Comparison of ENCODE assay signal across 17 cellular contexts in the genomic region with DNA sequence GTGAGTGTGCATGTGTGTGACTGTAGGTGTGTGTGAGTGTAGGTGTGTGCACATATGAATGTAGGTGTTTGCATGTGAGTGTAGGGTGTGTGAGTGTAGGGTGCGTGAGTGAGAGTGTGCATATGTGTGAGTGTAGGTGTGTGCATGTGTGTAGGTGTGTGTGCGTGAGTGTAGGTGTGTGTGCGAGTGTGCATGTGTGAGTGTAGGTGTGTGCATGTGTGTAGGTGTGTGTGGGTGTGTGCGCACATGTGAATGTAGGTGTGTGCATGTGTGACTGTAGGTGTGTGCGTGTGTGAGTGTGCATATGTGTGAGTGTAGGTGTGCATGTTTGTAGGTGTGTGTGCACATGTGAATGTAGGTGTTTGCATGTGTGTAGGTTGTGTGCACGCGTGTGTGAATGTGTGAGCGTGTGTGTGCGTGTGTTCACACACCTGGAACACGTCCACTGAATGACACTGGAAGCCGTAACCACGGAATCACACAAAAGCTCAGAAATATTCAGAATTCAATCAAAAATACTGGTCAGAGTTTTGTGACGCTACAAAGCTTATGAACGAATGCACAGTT. TPM values are rescaled to one million over a fixed set of nuclear protein-coding genes. Genes with fewer than 3 reads are reported as not detected.
DNase-seq lines count a peak whose midpoint lies in the region; ATAC-seq, FAIRE-seq and TF ChIP-seq lines count a peak whose summit lies in the region.
"Had no signal": no experiment of that assay in that cellular context is flagged by ENCODE, and none has a peak within 500 bp of the region (broad histone marks: within the 10 kb centered on the region; RNA-seq: fewer than 3 reads in every experiment).

No MANE protein-coding gene starts in this region.

- H4K8ac ChIP-seq in H9 (replicated peaks; ENCODE audit: insufficient read length, low read depth, low read length) = peak overlapping the region; percentile 28

- no peaks in the 10 kb centered on the region for H4K20me1 ChIP-seq in H9 (ENCODE audit: control insufficient read depth, insufficient read depth, insufficient read length)
- no peaks in the 10 kb centered on the region; the same call in 1 of the 2 replicates for H4K20me1 ChIP-seq in K562 (replicated peaks; ENCODE audit: control insufficient read depth, insufficient read depth, low read length)

- H3K27me3 ChIP-seq in H9 (ENCODE audit: insufficient read depth, low read length) (no peaks in the 10 kb centered on the region), K562 (ENCODE audit: control insufficient read depth in 2 of 2, insufficient read depth in 2 of 2, low read length in 2 of 2) (peaks cover 7 to 51% of the 10 kb centered on the region in 2 experiments), SJCRH30 (no peaks in the 10 kb centered on the region), vagina (no peaks in the 10 kb centered on the region)

- no peak overlapping the region for H2BK15ac ChIP-seq in H9 (ENCODE audit: low read depth, low read length)

- no peak overlapping the region for H3K4ac ChIP-seq in H9 (ENCODE audit: low read depth, low read length)

- H3K79me1 ChIP-seq in H9 (ENCODE audit: insufficient read depth, low read depth, low read length, poor library complexity, severe bottlenecking) = no peaks in the 10 kb centered on the region

- H2BK120ac ChIP-seq in H9 (ENCODE audit: low read depth, low read length, poor library complexity, severe bottlenecking) = no peak overlapping the region

- no peak overlapping the region for H3K23ac ChIP-seq in H9 (ENCODE audit: insufficient read length, low read depth, low read length)

- intact Hi-C loops in K562 (cut with micrococcal nuclease) (no loop called here), vagina (cut with DNase I) (no loop called here)

- no peak for TF ChIP-seq POLR2A in K562 (conservative IDR thresholded peaks at IDR 0.05)
- no peak for TF ChIP-seq POLR2A in vagina (IDR thresholded peaks at IDR 0.05)

- no peak for TF ChIP-seq RAD21 in K562 (CRISPR knock-in tag; conservative IDR thresholded peaks at IDR 0.05 in 1 of 2, IDR thresholded peaks at IDR 0.05 in 1 of 2)

- H3T11ph ChIP-seq in H9 (ENCODE audit: low read length) = no peak overlapping the region

- no peaks in the 10 kb centered on the region for H3K23me2 ChIP-seq in H9 (ENCODE audit: insufficient read length, low read depth, low read length, poor library complexity, severe bottlenecking)

- H3K9ac ChIP-seq in H9 (ENCODE audit: extremely low read depth, insufficient read length, low read length) = no peak overlapping the region
- H3K9ac ChIP-seq in K562 (ENCODE audit: insufficient read depth in 1 of 2, low read depth in 2 of 2, low read length in 2 of 2) = no peak overlapping the region

- H2AFZ ChIP-seq in H9 (ENCODE audit: low read length) (no peak overlapping the region), K562 (ENCODE audit: low read depth, low read length) (no peak overlapping the region)

- no peak overlapping the region for H2AK5ac ChIP-seq in H9 (ENCODE audit: insufficient read length, low read length)

- H4K5ac ChIP-seq in H9 (ENCODE audit: insufficient read length, low read depth, low read length) = peak overlapping the region; percentile 13

- in situ Hi-C loops in K562 (cut with MboI) = no loop called here

- H3K4me1 ChIP-seq in H9 (ENCODE audit: insufficient read depth, low read length) (no peaks in the 10 kb centered on the region), K562 (replicated peaks in 1 of 2; ENCODE audit: control insufficient read depth in 2 of 2, insufficient read depth in 2 of 2, low read length in 2 of 2) (no peaks in the 10 kb centered on the region), SJCRH30 (no peaks in the 10 kb centered on the region), vagina (no peaks in the 10 kb centered on the region)

- peak; percentile 15 for FAIRE-seq in K562 (lab: Jason Lieb, UNC)

- 100% methylated on average over 2 of the region's 14 CpGs for WGBS in H9 (ENCODE audit: extremely low coverage, insufficient read length, low lambda C conversion rate)
- 18% methylated on average over 3 of the region's 14 CpGs for WGBS in K562 (ENCODE audit: insufficient coverage, low coverage, missing lambda C conversion rate)

- no peak overlapping the region for H3K56ac ChIP-seq in H9 (ENCODE audit: insufficient read length, low read depth, low read length)

- H3K4me3 Mint-ChIP-seq in H9 = no peak overlapping the region; a peak in 1 of 5 replicates
- H3K4me3 Mint-ChIP-seq in natural killer cell treated with Interleukin-12 subunit alpha and Interleukin-12 subunit beta and Interleukin-15 and Interleukin-18, amount 100 ng/mL, for 72 hours = no peak overlapping the region
- H3K4me3 Mint-ChIP-seq in type B pancreatic cell = no peak overlapping the region
- H3K4me3 Mint-ChIP-seq in activated CD8-positive, alpha-beta T cell treated with anti-CD3 and anti-CD28 coated beads, Interleukin-2, amount 10 ng/mL, durations not matched to agents 7 days and 5 days = no peak overlapping the region
- H3K4me3 Mint-ChIP-seq: B cell; CD8-positive, alpha-beta memory T cell had no signal

- ATAC-seq in K562 = no peak
- peak; percentile 34 to 51 for ATAC-seq in natural killer cell treated with Interleukin-12 subunit alpha and Interleukin-12 subunit beta and Interleukin-15 and Interleukin-18, amount 100 ng/mL, for 72 hours
- no peak for ATAC-seq in activated CD8-positive, alpha-beta T cell treated with anti-CD3 and anti-CD28 coated beads, Interleukin-2, amount 10 ng/mL, durations not matched to agents 7 days and 5 days
- ATAC-seq: SK-N-SH treated with all-trans-retinoic acid at 6 μM for 48 hours had no signal

- no peak overlapping the region for H4K91ac ChIP-seq in H9 (ENCODE audit: insufficient read length, low read depth, low read length)

- peaks cover 37 to 68% (median 53%) of the 10 kb centered on the region in 3 experiments for H3K36me3 Mint-ChIP-seq in H9 (ENCODE audit: insufficient read depth in 1 of 3, low read depth in 3 of 3)
- no peaks in the 10 kb centered on the region for H3K36me3 Mint-ChIP-seq in natural killer cell treated with Interleukin-12 subunit alpha and Interleukin-12 subunit beta and Interleukin-15 and Interleukin-18, amount 100 ng/mL, for 72 hours
- peaks cover 15% of the 10 kb centered on the region for H3K36me3 Mint-ChIP-seq in type B pancreatic cell
- no peaks in the 10 kb centered on the region for H3K36me3 Mint-ChIP-seq in activated CD8-positive, alpha-beta T cell treated with anti-CD3 and anti-CD28 coated beads, Interleukin-2, amount 10 ng/mL, durations not matched to agents 7 days and 5 days (ENCODE audit: low read depth)
- H3K36me3 Mint-ChIP-seq: CD8-positive, alpha-beta memory T cell had no signal

- H3K27ac ChIP-seq in H9 (ENCODE audit: insufficient read length, low read depth, low read length) = no peak overlapping the region
- no peak overlapping the region for H3K27ac ChIP-seq in K562 (ENCODE audit: extremely low read depth, low read depth, low read length)
- H3K27ac ChIP-seq in SJCRH30 = no peak overlapping the region
- no peak overlapping the region for H3K27ac ChIP-seq in vagina

- CTCF ChIA-PET in K562 (lab: Yijun Ruan, JAX; ENCODE audit: low intra/inter-chr PET ratio) = no interaction called here
- CTCF ChIA-PET in activated CD8-positive, alpha-beta T cell treated with anti-CD3 and anti-CD28 coated beads, Interleukin-2, amount 10 ng/mL, durations not matched to agents 7 days and 5 days (lab: Charles Lee) = no interaction called here

- no peak overlapping the region for H2BK5ac ChIP-seq in H9 (ENCODE audit: insufficient read length, low read length)

- TF ChIP-seq CTCF in H9 (conservative IDR thresholded peaks at IDR 0.05) (no peak), K562 (IDR thresholded peaks at IDR 0.05 in 2 of 3, conservative IDR thresholded peaks at IDR 0.05 in 1 of 3; ENCODE audit: insufficient read depth in 2 of 3, low read depth in 1 of 3, low read length in 3 of 3) (no peak), type B pancreatic cell (conservative IDR thresholded peaks at IDR 0.05) (no peak), vagina (IDR thresholded peaks at IDR 0.05) (no peak)

- BruUV-seq in K562 (replicated peaks; lab: Mats Ljungman, UMichigan) = no TSS peak

- H3K36me3 ChIP-seq in K562 (ENCODE audit: control insufficient read depth, insufficient read depth, low read length) (no peaks in the 10 kb centered on the region), SJCRH30 (0 out of 2 replicates have a peak, but pooled peaks cover 4% of the 10 kb centered on the region), vagina (peaks cover 0 to 29% of the 10 kb centered on the region in 2 donors)

- H3K4me1 Mint-ChIP-seq in H9 (no peaks in the 10 kb centered on the region), type B pancreatic cell (ENCODE audit: unreplicated experiment) (no peaks in the 10 kb centered on the region)
- no peaks in the 10 kb centered on the region for H3K4me1 Mint-ChIP-seq in natural killer cell treated with Interleukin-12 subunit alpha and Interleukin-12 subunit beta and Interleukin-15 and Interleukin-18, amount 100 ng/mL, for 72 hours (ENCODE audit: low read depth in 2 of 2)
- H3K4me1 Mint-ChIP-seq in activated CD8-positive, alpha-beta T cell treated with anti-CD3 and anti-CD28 coated beads, Interleukin-2, amount 10 ng/mL, durations not matched to agents 7 days and 5 days (ENCODE audit: low read depth) = no peaks in the 10 kb centered on the region
- H3K4me1 Mint-ChIP-seq: B cell; CD8-positive, alpha-beta memory T cell had no signal

- H3K27me3 Mint-ChIP-seq in H9 (ENCODE audit: low read depth) = no peaks in the 10 kb centered on the region; the same call in 1 of the 2 replicates
- peaks cover 0 to 8% of the 10 kb centered on the region in 2 donors for H3K27me3 Mint-ChIP-seq in natural killer cell treated with Interleukin-12 subunit alpha and Interleukin-12 subunit beta and Interleukin-15 and Interleukin-18, amount 100 ng/mL, for 72 hours
- H3K27me3 Mint-ChIP-seq in type B pancreatic cell = no peaks in the 10 kb centered on the region
- no peaks in the 10 kb centered on the region for H3K27me3 Mint-ChIP-seq in activated CD8-positive, alpha-beta T cell treated with anti-CD3 and anti-CD28 coated beads, Interleukin-2, amount 10 ng/mL, durations not matched to agents 7 days and 5 days (ENCODE audit: low read depth)

- peak overlapping the region; percentile 34 to 42 (median 37); a peak in 5 of 7 replicates for H3K27ac Mint-ChIP-seq in H9
- H3K27ac Mint-ChIP-seq in natural killer cell treated with Interleukin-12 subunit alpha and Interleukin-12 subunit beta and Interleukin-15 and Interleukin-18, amount 100 ng/mL, for 72 hours = no peak overlapping the region
- peak overlapping the region; percentile 4 for H3K27ac Mint-ChIP-seq in type B pancreatic cell
- no peak overlapping the region for H3K27ac Mint-ChIP-seq in activated CD8-positive, alpha-beta T cell treated with anti-CD3 and anti-CD28 coated beads, Interleukin-2, amount 10 ng/mL, durations not matched to agents 7 days and 5 days
- H3K27ac Mint-ChIP-seq: B cell had no signal

- H2BK20ac ChIP-seq in H9 (ENCODE audit: low read depth, low read length, poor library complexity, severe bottlenecking) = no peak overlapping the region

- POLR2A ChIA-PET in K562 (lab: Yijun Ruan, JAX) = no interaction called here
- POLR2A ChIA-PET in activated CD8-positive, alpha-beta T cell treated with anti-CD3 and anti-CD28 coated beads, Interleukin-2, amount 10 ng/mL, durations not matched to agents 7 days and 5 days (lab: Charles Lee) = no interaction called here

- H3K9me1 ChIP-seq in K562 (ENCODE audit: control insufficient read depth, insufficient read depth, low read length) = no peaks in the 10 kb centered on the region

- no peak overlapping the region for H3K14ac ChIP-seq in H9 (ENCODE audit: insufficient read depth, low read length)

- no peak for TF ChIP-seq EP300 in K562 (IDR thresholded peaks at IDR 0.05; ENCODE audit: low read length)

- H3K4me2 ChIP-seq in H9 (ENCODE audit: insufficient read depth, insufficient read length, low read length) = no peak overlapping the region
- no peak overlapping the region for H3K4me2 ChIP-seq in K562 (ENCODE audit: insufficient read depth, low read length)

- DNase-seq in H9 = no peak
- DNase-seq in K562 (ENCODE audit: extremely low read depth in 1 of 4, low spot score in 3 of 4) = no peak
- DNase-seq in natural killer cell treated with Interleukin-12 subunit alpha and Interleukin-12 subunit beta and Interleukin-15 and Interleukin-18, amount 100 ng/mL, for 72 hours (ENCODE audit: low spot score) = no peak
- no peak for DNase-seq in type B pancreatic cell (ENCODE audit: extremely low spot score, unreplicated experiment)
- DNase-seq in SJCRH30 = no peak
- DNase-seq in vagina (ENCODE audit: extremely low spot score in 2 of 2) = no peak
- no peak for DNase-seq in activated CD8-positive, alpha-beta T cell treated with anti-CD3 and anti-CD28 coated beads, Interleukin-2, amount 10 ng/mL, durations not matched to agents 7 days and 5 days
- DNase-seq: CD8-positive, alpha-beta memory T cell; EL; Karpas-422; MM.1S; NCI-H1105 treated with DMSO at 0.1 percent for 48 hours; NCI-H187; NCI-H69; Right ventricle myocardium superior had no signal

- no peaks in the 10 kb centered on the region for H3K79me2 ChIP-seq in H9 (ENCODE audit: insufficient read depth, low read length)
- no peaks in the 10 kb centered on the region for H3K79me2 ChIP-seq in K562 (ENCODE audit: control insufficient read depth, insufficient read depth, low read length)

- H3K4me3 ChIP-seq in K562 (no peak overlapping the region), SJCRH30 (no peak overlapping the region), vagina (no peak overlapping the region)

- H3K9me3 ChIP-seq in H9 (ENCODE audit: control insufficient read depth, low read depth, low read length) = no peaks in the 10 kb centered on the region
- H3K9me3 ChIP-seq in K562 (replicated peaks; ENCODE audit: control insufficient read depth, insufficient read depth, low read depth, low read length) = no peaks in the 10 kb centered on the region
- H3K9me3 ChIP-seq in SJCRH30 (replicated peaks) = no peaks in the 10 kb centered on the region
- H3K9me3 ChIP-seq in vagina = no peaks in the 10 kb centered on the region

- H2BK12ac ChIP-seq in H9 (ENCODE audit: insufficient read length, low read depth, low read length) = no peak overlapping the region

- no peak overlapping the region for H3K18ac ChIP-seq in H9 (ENCODE audit: insufficient read length, low read depth, low read length)

- H3K9me3 Mint-ChIP-seq in H9 (peaks cover 2 to 3% of the 10 kb centered on the region in 2 experiments; a peak in 2 of 5 replicates), type B pancreatic cell (no peaks in the 10 kb centered on the region)
- H3K9me3 Mint-ChIP-seq in natural killer cell treated with Interleukin-12 subunit alpha and Interleukin-12 subunit beta and Interleukin-15 and Interleukin-18, amount 100 ng/mL, for 72 hours = no peaks in the 10 kb centered on the region
- no peaks in the 10 kb centered on the region for H3K9me3 Mint-ChIP-seq in activated CD8-positive, alpha-beta T cell treated with anti-CD3 and anti-CD28 coated beads, Interleukin-2, amount 10 ng/mL, durations not matched to agents 7 days and 5 days (ENCODE audit: insufficient read depth)
- H3K9me3 Mint-ChIP-seq: CD8-positive, alpha-beta memory T cell had no signal

RNA-seq across cellular contexts. Expression of gene MRM3, which starts 30.6 kb away (rescaled TPM):
- total RNA-seq in H9 (2021) (24.3 and 25.3 TPM in 2 replicates), K562 (2014; rRNA removed) (24.8 and 40.6 TPM in 2 replicates), K562 (2014; rRNA removed; fragmentation: Illumina TruSeq; extraction: Trizol) (16.4 and 19.4 TPM in 2 replicates), K562 (2015; rRNA removed; fragmentation: Illumina TruSeq; extraction: Trizol) (18.3 and 19.5 TPM in 2 replicates), K562 (2021) (21.2 and 23.0 TPM in 2 replicates), type B pancreatic cell (ENCODE audit: low replicate concordance) (17.7 and 21.3 TPM in 2 replicates), vagina (3.7 TPM)
- total RNA-seq in K562 (2011; cell fraction: chromatin; rRNA removed; ENCODE audit: low replicate concordance) = 19.2 and 25.8 TPM in 2 replicates
- total RNA-seq in K562 (2011; cell fraction: nucleolus; rRNA removed) = 44.0 and 47.0 TPM in 2 replicates
- total RNA-seq in K562 (2011; cell fraction: nucleoplasm; rRNA removed) = 23.2 and 27.1 TPM in 2 replicates
- polyA plus RNA-seq in K562 (2011; rRNA removed) (19.0 and 23.5 TPM in 2 replicates), K562 (2014; fragmentation: Illumina TruSeq; extraction: Trizol) (13.6 and 18.1 TPM in 2 replicates), K562 (2014; fragmentation: Nextera tagmentation; extraction: Ambion mirVana) (1 to 10 TPM; 2.4 to 3.7 TPM), K562 (2014; rRNA removed) (19.4 and 24.4 TPM in 2 replicates)
- polyA plus RNA-seq in K562 (2011; cell fraction: cytosol; rRNA removed) = 15.6 and 17.3 TPM in 2 replicates
- 13.2 and 17.1 TPM in 2 replicates for polyA plus RNA-seq in K562 (2011; cell fraction: nucleus; rRNA removed)
- polyA plus RNA-seq in K562 (2012) = 11.2 and 20.0 TPM in 2 replicates
- 21.9 and 22.4 TPM in 2 replicates for polyA minus RNA-seq in K562 (2011; rRNA and poly(A)+ RNA removed)
- 12.9 and 13.9 TPM in 2 replicates for polyA minus RNA-seq in K562 (2011; cell fraction: cytosol; rRNA and poly(A)+ RNA removed)
- polyA minus RNA-seq in K562 (2011; cell fraction: nucleus; rRNA and poly(A)+ RNA removed) = 18.4 and 26.4 TPM in 2 replicates
- total RNA-seq in natural killer cell treated with Interleukin-12 subunit alpha and Interleukin-12 subunit beta and Interleukin-15 and Interleukin-18, amount 100 ng/mL, for 72 hours = 10 to 100 TPM; 23.5 to 36.6 TPM
- 12.4 and 16.0 TPM in 2 replicates for total RNA-seq in SJCRH30 (2014; rRNA removed; shearing (Covaris generic))
- 10 to 100 TPM; 19.4 to 19.6 TPM for total RNA-seq in activated CD8-positive, alpha-beta T cell treated with anti-CD3 and anti-CD28 coated beads, Interleukin-2, amount 10 ng/mL, durations not matched to agents 7 days and 5 days

RNA-seq across cellular contexts. Expression of gene GLOD4, which starts 30.6 kb away (rescaled TPM):
- total RNA-seq in H9 (2021) (99.8 and 106 TPM in 2 replicates), K562 (2014; rRNA removed) (45.3 and 52.0 TPM in 2 replicates), K562 (2014; rRNA removed; fragmentation: Illumina TruSeq; extraction: Trizol) (52.7 and 61.4 TPM in 2 replicates), K562 (2015; rRNA removed; fragmentation: Illumina TruSeq; extraction: Trizol) (49.8 and 54.6 TPM in 2 replicates), K562 (2021) (55.2 and 64.9 TPM in 2 replicates), type B pancreatic cell (ENCODE audit: low replicate concordance) (83.1 and 99.4 TPM in 2 replicates), vagina (36.8 TPM)
- 41.8 and 82.0 TPM in 2 replicates for total RNA-seq in K562 (2011; cell fraction: chromatin; rRNA removed; ENCODE audit: low replicate concordance)
- 22.0 and 26.6 TPM in 2 replicates for total RNA-seq in K562 (2011; cell fraction: nucleolus; rRNA removed)
- 56.0 and 74.9 TPM in 2 replicates for total RNA-seq in K562 (2011; cell fraction: nucleoplasm; rRNA removed)
- polyA plus RNA-seq in K562 (2011; rRNA removed) (45.6 and 65.9 TPM in 2 replicates), K562 (2014; fragmentation: Illumina TruSeq; extraction: Trizol) (67.2 and 67.6 TPM in 2 replicates), K562 (2014; fragmentation: Nextera tagmentation; extraction: Ambion mirVana) (100 to 1,000 TPM in 1 of 2 experiments, 10 to 100 TPM in 1; 62.3 to 109 TPM), K562 (2014; rRNA removed) (69.2 and 81.7 TPM in 2 replicates)
- polyA plus RNA-seq in K562 (2011; cell fraction: cytosol; rRNA removed) = 17.8 and 37.4 TPM in 2 replicates
- 33.7 and 46.6 TPM in 2 replicates for polyA plus RNA-seq in K562 (2011; cell fraction: nucleus; rRNA removed)
- 47.2 and 69.3 TPM in 2 replicates for polyA plus RNA-seq in K562 (2012)
- 42.2 and 59.2 TPM in 2 replicates for polyA minus RNA-seq in K562 (2011; rRNA and poly(A)+ RNA removed)
- polyA minus RNA-seq in K562 (2011; cell fraction: cytosol; rRNA and poly(A)+ RNA removed) = 14.0 and 15.5 TPM in 2 replicates
- polyA minus RNA-seq in K562 (2011; cell fraction: nucleus; rRNA and poly(A)+ RNA removed) = 12.1 and 17.2 TPM in 2 replicates
- total RNA-seq in natural killer cell treated with Interleukin-12 subunit alpha and Interleukin-12 subunit beta and Interleukin-15 and Interleukin-18, amount 100 ng/mL, for 72 hours = 10 to 100 TPM; 52.9 to 62.5 TPM
- 34.6 and 45.0 TPM in 2 replicates for total RNA-seq in SJCRH30 (2014; rRNA removed; shearing (Covaris generic))
- 10 to 100 TPM; 57.5 to 59.1 TPM for total RNA-seq in activated CD8-positive, alpha-beta T cell treated with anti-CD3 and anti-CD28 coated beads, Interleukin-2, amount 10 ng/mL, durations not matched to agents 7 days and 5 days

Comparison
In these comparisons a context has a peak if more than half of its experiments do, and no peak if none do; other contexts are left out.
1. H3K27ac Mint-ChIP-seq: peak in H9 (3 of 3) and type B pancreatic cell (single experiment); none in natural killer cell treated with Interleukin-12 subunit alpha and Interleukin-12 subunit beta and Interleukin-15 and Interleukin-18, amount 100 ng/mL, for 72 hours (0 of 2) and activated CD8-positive, alpha-beta T cell treated with anti-CD3 and anti-CD28 coated beads, Interleukin-2, amount 10 ng/mL, durations not matched to agents 7 days and 5 days (single experiment).
2. ATAC-seq: peak in natural killer cell treated with Interleukin-12 subunit alpha and Interleukin-12 subunit beta and Interleukin-15 and Interleukin-18, amount 100 ng/mL, for 72 hours (2 of 2); none in K562 (single experiment) and activated CD8-positive, alpha-beta T cell treated with anti-CD3 and anti-CD28 coated beads, Interleukin-2, amount 10 ng/mL, durations not matched to agents 7 days and 5 days (single experiment).